9 cellular contexts compared by ENCODE assay signal in the genomic region with DNA sequence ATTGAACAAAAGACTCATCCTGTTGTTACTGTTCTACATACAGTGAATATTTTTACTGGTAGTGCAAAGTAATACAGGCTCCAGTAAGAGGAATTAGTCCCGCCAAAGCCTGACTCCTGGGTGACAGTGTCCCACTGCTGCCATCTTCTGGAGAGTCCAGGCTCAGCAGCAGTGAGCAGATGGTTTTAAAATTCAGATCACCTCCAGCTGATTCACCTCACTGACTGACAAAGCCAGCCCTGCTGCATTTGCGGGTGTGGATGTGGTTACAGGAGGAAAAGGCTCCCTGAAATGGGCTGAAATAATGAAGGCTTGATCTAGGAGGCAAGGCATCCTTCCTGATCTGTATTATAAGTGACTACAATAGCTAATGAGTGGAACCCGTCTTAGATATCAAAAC. TPM values are rescaled to one million over a fixed set of nuclear protein-coding genes. Genes with fewer than 3 reads are reported as not detected.
DNase-seq lines count a peak whose midpoint lies in the region; ATAC-seq and TF ChIP-seq lines count a peak whose summit lies in the region.
"Had no signal": no experiment of that assay in that cellular context is flagged by ENCODE, and none has a peak within 500 bp of the region (broad histone marks: within the 10 kb centered on the region; RNA-seq: fewer than 3 reads in every experiment).

No MANE protein-coding gene starts in this region.

- peak overlapping the region; percentile 13 for H3K9ac ChIP-seq in neural cell (ENCODE audit: low read length)

- no peaks in the 10 kb centered on the region for H3K9me2 ChIP-seq in neural cell (ENCODE audit: insufficient read depth, low read length)

- no peaks in the 10 kb centered on the region for H3K9me3 ChIP-seq in CD4-positive, alpha-beta T cell (ENCODE audit: control insufficient read depth, low read length)
- H3K9me3 ChIP-seq in neural cell (ENCODE audit: low read length): no peaks in the 10 kb centered on the region
- H3K9me3 ChIP-seq in thoracic aorta: no peaks in the 10 kb centered on the region

- TF ChIP-seq RAD21 in neural cell (conservative IDR thresholded peaks at IDR 0.05): peak; percentile 89

- TF ChIP-seq EP300 in neural cell (conservative IDR thresholded peaks at IDR 0.05; ENCODE audit: poor library complexity, severe bottlenecking): no peak

- H4K20me1 ChIP-seq in neural cell (ENCODE audit: insufficient read depth): no peaks in the 10 kb centered on the region

- H3K9me3 Mint-ChIP-seq in CD4-positive, alpha-beta T cell: no peaks in the 10 kb centered on the region
- no peaks in the 10 kb centered on the region for H3K9me3 Mint-ChIP-seq in activated T-cell treated with anti-CD3 and anti-CD28 coated beads, Interleukin-2, amount 50 U/mL, for 4 hours

- peaks cover 7% of the 10 kb centered on the region for H3K27me3 ChIP-seq in CD4-positive, alpha-beta T cell (ENCODE audit: control insufficient read depth, insufficient read depth, low read length)
- H3K27me3 ChIP-seq in neural cell (ENCODE audit: insufficient read depth, low read depth, low read length): no peaks in the 10 kb centered on the region
- H3K27me3 ChIP-seq in thoracic aorta (replicated peaks; ENCODE audit: insufficient read depth): no peaks in the 10 kb centered on the region

- CTCF ChIA-PET in CD4-positive, alpha-beta T cell (lab: Charles Lee): interaction anchor here (0.6 to 1.4 kb wide), 2 partner anchors 8 to 119 kb away, joined by 3 read pairs; no protein-coding TSS in a partner anchor

- H3K4me1 Mint-ChIP-seq in CD4-positive, alpha-beta T cell (ENCODE audit: low read depth): no peaks in the 10 kb centered on the region
- no peaks in the 10 kb centered on the region for H3K4me1 Mint-ChIP-seq in activated T-cell treated with anti-CD3 and anti-CD28 coated beads, Interleukin-2, amount 50 U/mL, for 4 hours (ENCODE audit: low read depth)

- H3K27ac ChIP-seq in CD4-positive, alpha-beta T cell (ENCODE audit: low read depth, low read length): no peak overlapping the region
- H3K27ac ChIP-seq in neural cell (ENCODE audit: low read length) (no peak overlapping the region), thoracic aorta (no peak overlapping the region)

- ATAC-seq in CD4-positive, alpha-beta T cell (ENCODE audit: poor library complexity): peak; percentile 69
- ATAC-seq in GM19438 (IDR thresholded peaks at IDR 0.05; ENCODE audit: low read depth, unreplicated experiment): peak; percentile 56
- ATAC-seq in activated T-cell treated with anti-CD3 and anti-CD28 coated beads, Interleukin-2, amount 50 U/mL, for 4 hours: peak; percentile 65 to 93
- no peak for ATAC-seq in thoracic aorta (ENCODE audit: insufficient number of reproducible peaks, low FRiP score, low read depth)

- H2AFZ ChIP-seq in neural cell (ENCODE audit: low read depth, low read length): no peak overlapping the region

- H3K36me3 ChIP-seq in neural cell (ENCODE audit: insufficient read depth, low read length) (no peaks in the 10 kb centered on the region), thoracic aorta (no peaks in the 10 kb centered on the region)

- no peaks in the 10 kb centered on the region for H3F3A ChIP-seq in neural cell (ENCODE audit: insufficient read depth, low read length, poor library complexity, severe bottlenecking)

- H3K4me2 ChIP-seq in neural cell (ENCODE audit: low read length): no peak overlapping the region

- no peaks in the 10 kb centered on the region for H3K4me1 ChIP-seq in thoracic aorta (ENCODE audit: control insufficient read depth in 1 of 2, low read depth in 2 of 2)

- H3K79me2 ChIP-seq in neural cell (replicated peaks; ENCODE audit: insufficient read depth, low read length): no peaks in the 10 kb centered on the region

- POLR2A ChIA-PET in CD4-positive, alpha-beta T cell (lab: Charles Lee): no interaction called here

- peaks cover 49% of the 10 kb centered on the region for H3K27me3 Mint-ChIP-seq in CD4-positive, alpha-beta T cell
- H3K27me3 Mint-ChIP-seq in activated T-cell treated with anti-CD3 and anti-CD28 coated beads, Interleukin-2, amount 50 U/mL, for 4 hours (ENCODE audit: low read depth): peaks cover 17% of the 10 kb centered on the region

- no peaks in the 10 kb centered on the region for H3K36me3 Mint-ChIP-seq in CD4-positive, alpha-beta T cell (ENCODE audit: low read depth)
- no peaks in the 10 kb centered on the region for H3K36me3 Mint-ChIP-seq in activated T-cell treated with anti-CD3 and anti-CD28 coated beads, Interleukin-2, amount 50 U/mL, for 4 hours (ENCODE audit: insufficient read depth)

- no peak overlapping the region for H3K27ac Mint-ChIP-seq in CD4-positive, alpha-beta T cell

- TF ChIP-seq CTCF in CD4-positive, alpha-beta T cell (IDR thresholded peaks at IDR 0.05): peak; percentile 69
- TF ChIP-seq CTCF in fibroblast of mammary gland (conservative IDR thresholded peaks at IDR 0.05; ENCODE audit: control insufficient read depth, insufficient read depth, low read depth, low read length) (peak; percentile 87), neural cell (IDR thresholded peaks at IDR 0.05; ENCODE audit: poor library complexity, severe bottlenecking) (peak; percentile 93), thoracic aorta (IDR thresholded peaks at IDR 0.05) (peak; percentile 52)

- H3K4me3 ChIP-seq in Jurkat, Clone E6-1 (ENCODE audit: low read length): no peak overlapping the region
- H3K4me3 ChIP-seq in fibroblast of mammary gland (ENCODE audit: control insufficient read depth, low read depth, low read length): no peak overlapping the region
- no peak overlapping the region for H3K4me3 ChIP-seq in neural cell (ENCODE audit: low read length)
- no peak overlapping the region for H3K4me3 ChIP-seq in thoracic aorta

- peak in 9 of 10 experiments; percentile 10 to 49 (median 25) for DNase-seq in CD4-positive, alpha-beta T cell
- DNase-seq in Jurkat, Clone E6-1 (ENCODE audit: low read depth, low spot score): peak; percentile 76
- DNase-seq in OCI-M2 (lab: John Stamatoyannopoulos, UW; ENCODE audit: unreplicated experiment) (peak; percentile 14), fibroblast of mammary gland (ENCODE audit: low read depth) (peak; percentile 73), thoracic aorta (ENCODE audit: low spot score) (no peak)
- DNase-seq in activated T-cell treated with anti-CD3 and anti-CD28 coated beads, Interleukin-2, amount 50 U/mL, for 4 hours: peak; percentile 31

- no peak overlapping the region for H3K4me3 Mint-ChIP-seq in CD4-positive, alpha-beta T cell
- no peak overlapping the region for H3K4me3 Mint-ChIP-seq in activated T-cell treated with anti-CD3 and anti-CD28 coated beads, Interleukin-2, amount 50 U/mL, for 4 hours

- intact Hi-C loops in CD4-positive, alpha-beta T cell (cut with DNase I, micrococcal nuclease): loop anchor here (1.0 to 10.0 kb wide), 2 partner anchors 109 to 119 kb away; no protein-coding TSS in a partner anchor

TF ChIP-seq in neural cell, 6 proteins besides CTCF, POLR2A, EP300 and RAD21:
- peak; percentile 91 for TF ChIP-seq SMC3 (conservative IDR thresholded peaks at IDR 0.05; ENCODE audit: poor library complexity)
- TF ChIP-seq POLR2AphosphoS5 (IDR thresholded peaks at IDR 0.05): no peak

RNA-seq across cellular contexts. Expression of gene PABPC3, which starts 18.3 kb away (rescaled TPM):
- total RNA-seq in CD4-positive, alpha-beta T cell: under 1 TPM; 0.20 to 0.66 TPM
- polyA plus RNA-seq in Jurkat, Clone E6-1 (2012; ENCODE audit: insufficient read depth, insufficient read length): 2.1 TPM
- under 1 TPM; 0.32 to 0.38 (median 0.38) TPM for total RNA-seq in activated T-cell treated with anti-CD3 and anti-CD28 coated beads, Interleukin-2, amount 50 U/mL, for 4 hours
- polyA plus RNA-seq in neural cell: not detected in 2 replicates
- polyA minus RNA-seq in neural cell: not detected in 2 replicates
- total RNA-seq in thoracic aorta: not detected

RNA-seq across cellular contexts. Expression of gene AMER2, which starts 57.9 kb away (rescaled TPM):
- not detected for total RNA-seq in CD4-positive, alpha-beta T cell
- polyA plus RNA-seq in Jurkat, Clone E6-1 (2012; ENCODE audit: insufficient read depth, insufficient read length): not detected
- not detected for total RNA-seq in activated T-cell treated with anti-CD3 and anti-CD28 coated beads, Interleukin-2, amount 50 U/mL, for 4 hours
- 32.9 and 33.2 TPM in 2 replicates for polyA plus RNA-seq in neural cell
- 99.3 and 106 TPM in 2 replicates for polyA minus RNA-seq in neural cell
- not detected for total RNA-seq in thoracic aorta
- total RNA-seq: T-helper 1 cell treated with Interleukin-12 subunit alpha and Interleukin-12 subunit beta and Interleukin-4 antibody, amounts not matched to agents 30 ng/mL and 1 ng/mL, for 36 hours had no signal
